2 cellular contexts compared by ENCODE assay signal in the genomic region with DNA sequence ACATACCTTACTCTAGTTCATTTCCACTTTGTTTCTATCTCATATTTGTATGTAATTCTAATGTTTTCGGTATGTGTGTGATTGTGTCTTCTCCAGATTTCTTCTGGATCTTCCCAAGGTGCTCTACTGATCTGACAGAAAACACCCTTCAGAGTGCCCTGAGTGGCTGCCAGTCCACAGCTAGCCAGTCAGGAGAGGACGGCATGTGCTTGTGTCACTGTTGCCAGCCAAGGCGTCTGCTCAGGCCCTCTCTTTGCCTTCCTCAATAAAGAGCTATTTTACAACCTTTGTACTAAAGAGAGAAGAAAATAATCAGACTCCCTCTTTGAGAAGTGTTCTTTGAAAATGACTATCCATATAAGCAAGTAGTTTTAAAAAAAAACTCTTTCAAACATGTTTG.
TF ChIP-seq lines count a peak whose summit lies in the region.

No MANE protein-coding gene starts in this region.

TF ChIP-seq in HepG2, 621 proteins besides CTCF, POLR2A, EP300 and RAD21:
- peak; percentile 89 for TF ChIP-seq RFX5 (IDR thresholded peaks at IDR 0.05; ENCODE audit: low read depth, low read length)
- no peak for TF ChIP-seq PRPF4 (IDR thresholded peaks at IDR 0.05; ENCODE audit: low read depth, low read length, poor library complexity, severe bottlenecking)

TF ChIP-seq in SK-N-SH, 30 proteins besides CTCF, POLR2A, EP300 and RAD21:
- TF ChIP-seq, protein P1, sequence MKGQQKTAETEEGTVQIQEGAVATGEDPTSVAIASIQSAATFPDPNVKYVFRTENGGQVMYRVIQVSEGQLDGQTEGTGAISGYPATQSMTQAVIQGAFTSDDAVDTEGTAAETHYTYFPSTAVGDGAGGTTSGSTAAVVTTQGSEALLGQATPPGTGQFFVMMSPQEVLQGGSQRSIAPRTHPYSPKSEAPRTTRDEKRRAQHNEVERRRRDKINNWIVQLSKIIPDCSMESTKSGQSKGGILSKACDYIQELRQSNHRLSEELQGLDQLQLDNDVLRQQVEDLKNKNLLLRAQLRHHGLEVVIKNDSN (IDR thresholded peaks at IDR 0.05; ENCODE audit: borderline replicate concordance, low read depth): no peak
- peak; percentile 96 for TF ChIP-seq RFX5 (IDR thresholded peaks at IDR 0.05; ENCODE audit: low read length)
